In the genomic region with DNA sequence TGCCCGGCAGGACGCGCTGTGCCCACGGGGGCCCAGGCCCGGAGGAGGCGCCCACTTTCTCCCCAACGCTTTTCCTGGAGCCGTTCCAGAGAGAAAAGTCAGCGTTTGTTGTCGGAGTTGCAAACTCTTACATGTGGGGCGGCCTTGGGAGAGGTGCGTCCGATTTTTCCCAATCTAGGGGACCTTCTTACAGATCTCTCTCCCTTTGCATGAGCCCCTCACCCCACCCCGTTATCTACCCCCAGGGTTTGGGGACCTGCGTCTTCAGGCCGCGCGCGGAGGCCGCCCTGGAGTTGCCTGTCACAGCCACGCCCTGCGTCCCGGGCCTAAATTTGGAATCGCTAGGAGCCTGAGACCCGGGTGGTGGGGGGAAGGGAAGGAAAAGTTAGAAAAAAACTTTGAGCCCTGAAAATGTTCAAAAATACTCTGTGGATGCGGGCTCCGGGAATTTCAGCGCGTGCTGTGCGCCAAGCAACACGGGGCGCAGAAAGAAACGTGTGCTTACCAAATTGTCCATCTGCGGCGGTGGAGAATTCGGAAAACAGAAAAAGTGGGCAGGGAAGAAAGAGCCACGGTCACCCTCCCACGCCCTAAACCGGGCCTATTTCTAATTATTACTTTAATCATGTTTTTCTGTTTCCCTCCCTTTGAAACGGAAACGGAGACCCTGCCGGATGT, we compare ENCODE assay signal across 8 cellular contexts. TPM values are rescaled to one million over a fixed set of nuclear protein-coding genes. Genes with fewer than 3 reads are reported as not detected.
DNase-seq lines count a peak whose midpoint lies in the region; ATAC-seq and TF ChIP-seq lines count a peak whose summit lies in the region.

No MANE protein-coding gene starts in this region.

- peaks cover 3% of the 10 kb centered on the region for H3K27me3 Mint-ChIP-seq in activated CD4-positive, alpha-beta memory T cell treated with anti-CD3 and anti-CD28 coated beads, Interleukin-2, amount 10 ng/mL, durations not matched to agents 7 days and 5 days

- H3K27ac ChIP-seq in foreskin keratinocyte = peak overlapping the region; percentile 85

- TF ChIP-seq CTCF in foreskin keratinocyte (conservative IDR thresholded peaks at IDR 0.05) = no peak

- no peaks in the 10 kb centered on the region for H3K27me3 ChIP-seq in foreskin keratinocyte

- POLR2A ChIA-PET in activated CD4-positive, alpha-beta memory T cell treated with anti-CD3 and anti-CD28 coated beads, Interleukin-2, amount 10 ng/mL, durations not matched to agents 7 days and 5 days (lab: Charles Lee) = no interaction called here

- intact Hi-C loops in posterior vena cava (cut with DNase I) = no loop called here

- H3K4me3 Mint-ChIP-seq in activated CD4-positive, alpha-beta memory T cell treated with anti-CD3 and anti-CD28 coated beads, Interleukin-2, amount 10 ng/mL, durations not matched to agents 7 days and 5 days = peak overlapping the region; percentile 94

- H3K27ac Mint-ChIP-seq in activated CD4-positive, alpha-beta memory T cell treated with anti-CD3 and anti-CD28 coated beads, Interleukin-2, amount 10 ng/mL, durations not matched to agents 7 days and 5 days = peak overlapping the region; percentile 92

- DNase-seq in EL (peak; percentile 58), foreskin keratinocyte (peak in 1 of 2 donors; percentile 65), posterior vena cava (ENCODE audit: low spot score) (peak; percentile 85), NCI-H2081 (lab: John Stamatoyannopoulos, UW) (no peak), SIG-M5 (lab: John Stamatoyannopoulos, UW) (no peak), NOMO-1 treated with DMSO at 0.1 percent for 48 hours (lab: John Stamatoyannopoulos, UW; ENCODE audit: unreplicated experiment) (no peak)
- DNase-seq in activated CD4-positive, alpha-beta memory T cell treated with anti-CD3 and anti-CD28 coated beads, Interleukin-2, amount 10 ng/mL, durations not matched to agents 7 days and 5 days = peak; percentile 46

- H3K4me1 ChIP-seq in foreskin keratinocyte = peaks cover 9% of the 10 kb centered on the region

- ATAC-seq in HG03064 (IDR thresholded peaks at IDR 0.05; ENCODE audit: low read depth, unreplicated experiment) = peak; percentile 4
- ATAC-seq in foreskin keratinocyte = peak; percentile 28

- CTCF ChIA-PET in activated CD4-positive, alpha-beta memory T cell treated with anti-CD3 and anti-CD28 coated beads, Interleukin-2, amount 10 ng/mL, durations not matched to agents 7 days and 5 days (lab: Charles Lee) = no interaction called here

- H3K4me1 Mint-ChIP-seq in activated CD4-positive, alpha-beta memory T cell treated with anti-CD3 and anti-CD28 coated beads, Interleukin-2, amount 10 ng/mL, durations not matched to agents 7 days and 5 days = peaks cover 37% of the 10 kb centered on the region

- H3K36me3 Mint-ChIP-seq in activated CD4-positive, alpha-beta memory T cell treated with anti-CD3 and anti-CD28 coated beads, Interleukin-2, amount 10 ng/mL, durations not matched to agents 7 days and 5 days (ENCODE audit: low read depth) = peaks cover 48% of the 10 kb centered on the region

- H3K9me3 Mint-ChIP-seq in activated CD4-positive, alpha-beta memory T cell treated with anti-CD3 and anti-CD28 coated beads, Interleukin-2, amount 10 ng/mL, durations not matched to agents 7 days and 5 days = no peaks in the 10 kb centered on the region

RNA-seq across cellular contexts. Expression of gene CD99, which starts 0.6 kb away (rescaled TPM):
- 100 to 1,000 TPM; 389 to 410 TPM for total RNA-seq in activated CD4-positive, alpha-beta memory T cell treated with anti-CD3 and anti-CD28 coated beads, Interleukin-2, amount 10 ng/mL, durations not matched to agents 7 days and 5 days
- 237 and 271 TPM in 2 replicates for total RNA-seq in foreskin keratinocyte
- 324 and 363 TPM in 2 replicates for polyA plus RNA-seq in foreskin keratinocyte
- total RNA-seq in posterior vena cava = 100 to 1,000 TPM; 298 to 369 TPM

Comparison
In these comparisons a context has a peak if more than half of its experiments do, and no peak if none do; other contexts are left out.
1. DNase-seq: peak in EL (single experiment), activated CD4-positive, alpha-beta memory T cell treated with anti-CD3 and anti-CD28 coated beads, Interleukin-2, amount 10 ng/mL, durations not matched to agents 7 days and 5 days (single experiment) and posterior vena cava (single experiment); none in NCI-H2081 (0 of 2), SIG-M5 (single experiment) and NOMO-1 treated with DMSO at 0.1 percent for 48 hours (single experiment).